ENCODE assay signal across 34 cellular contexts in the genomic region with DNA sequence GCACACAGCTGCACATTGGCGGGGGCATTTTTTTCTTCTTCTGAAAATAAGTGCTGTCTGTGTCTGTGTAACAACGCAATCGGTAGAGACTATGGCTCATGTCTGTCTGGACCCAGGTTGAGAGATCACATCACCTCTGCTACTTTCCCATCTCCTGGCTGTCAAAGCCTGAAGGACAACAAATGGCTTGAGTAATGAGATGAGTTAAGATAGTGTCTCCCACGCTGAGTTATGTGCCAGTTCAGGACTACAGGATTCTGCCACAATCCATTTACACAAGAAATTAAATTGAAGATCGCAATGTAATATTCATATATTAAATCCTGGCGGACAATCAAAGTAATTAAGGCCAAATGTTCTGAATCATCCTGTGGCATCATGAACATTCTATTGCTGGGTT. TPM values are rescaled to one million over a fixed set of nuclear protein-coding genes. Genes with fewer than 3 reads are reported as not detected.
"Had no signal": no experiment of that assay in that cellular context is flagged by ENCODE, and none has a peak within 500 bp of the region (broad histone marks: within the 10 kb centered on the region; RNA-seq: fewer than 3 reads in every experiment).

No MANE protein-coding gene starts in this region.

- H3K4me3 ChIP-seq: adrenal gland, body of pancreas, breast epithelium had no signal

- H3K36me3 ChIP-seq: adrenal gland, brain microvascular endothelial cell, breast epithelium had no signal

- H3K4me1 ChIP-seq: adrenal gland, body of pancreas, breast epithelium had no signal

- H3K27me3 ChIP-seq: body of pancreas, brain microvascular endothelial cell had no signal

- H3K9me3 ChIP-seq: adrenal gland, body of pancreas, breast epithelium had no signal

- H3K27ac ChIP-seq: adrenal gland, body of pancreas, brain microvascular endothelial cell, breast epithelium, VCaP had no signal

- DNase-seq: activated B cell treated with CpG ODN at 0.5 μM for 24 hours; activated CD4-positive, alpha-beta memory T cell treated with anti-CD3 and anti-CD28 coated beads for 36 hours; activated CD4-positive, alpha-beta T cell treated with anti-CD3 and anti-CD28 coated beads for 4 hours; activated CD4-positive, alpha-beta T cell treated with anti-CD3 and anti-CD28 coated beads, Interleukin-2, amount 10 ng/mL, durations not matched to agents 24 days and 14 days; activated CD4-positive, alpha-beta T cell treated with anti-CD3 and anti-CD28 coated beads, Interleukin-2, amount 50 U/mL, for 1 hour; activated CD4-positive, alpha-beta T cell treated with anti-CD3 and anti-CD28 coated beads, Interleukin-2, amount 50 U/mL, for 4 hours; activated CD4-positive, CD25-positive, alpha-beta regulatory T cell treated with anti-CD3 and anti-CD28 coated beads, Interleukin-2, amount 50 U/mL, for 72 hours; activated CD8-positive, alpha-beta memory T cell treated with anti-CD3 and anti-CD28 coated beads, Interleukin-2, amount 50 U/mL, for 4 hours; activated CD8-positive, alpha-beta T cell treated with anti-CD3 and anti-CD28 coated beads for 36 hours; activated effector memory CD4-positive, alpha-beta T cell treated with anti-CD3 and anti-CD28 coated beads, Interleukin-2, amount 50 U/mL, for 16 hours; activated gamma-delta T cell treated with Interleukin-2 at 50 U/mL for 16 hours; activated naive CD4-positive, alpha-beta T cell; activated naive CD4-positive, alpha-beta T cell treated with anti-CD3 and anti-CD28 coated beads for 36 hours; activated naive CD4-positive, alpha-beta T cell treated with anti-CD3 and anti-CD28 coated beads, Interleukin-2, amount 50 U/mL, for 16 hours; activated naive CD8-positive, alpha-beta T cell treated with anti-CD3 and anti-CD28 coated beads for 36 hours; activated T-cell treated with anti-CD3 and anti-CD28 coated beads for 4 hours; activated T-cell treated with anti-CD3 and anti-CD28 coated beads, Interleukin-2, amount 50 U/mL, for 1 hour; activated T-cell treated with anti-CD3 and anti-CD28 coated beads, Interleukin-2, amount 50 U/mL, for 4 hours; activated T-cell treated with anti-CD3 and anti-CD28 coated beads, Interleukin-2, amount 50 U/mL, for 72 hours; adrenal gland; amniotic stem cell; aorta; body of pancreas; brain microvascular endothelial cell; central memory CD4-positive, alpha-beta T cell; T-helper 2 cell; T-helper 9 cell had no signal

RNA-seq across cellular contexts. Expression of a gene that starts 16.5 kb away (rescaled TPM):
- total RNA-seq: activated B cell treated with CpG ODN at 0.5 μM for 24 hours; activated CD4-positive, alpha-beta memory T cell treated with anti-CD3 and anti-CD28 coated beads for 36 hours; activated CD4-positive, alpha-beta T cell treated with anti-CD3 and anti-CD28 coated beads, Interleukin-2, amount 10 ng/mL, durations not matched to agents 24 days and 14 days; activated CD8-positive, alpha-beta memory T cell treated with anti-CD3 and anti-CD28 coated beads for 36 hours; activated CD8-positive, alpha-beta T cell treated with anti-CD3 and anti-CD28 coated beads for 36 hours; activated naive CD4-positive, alpha-beta T cell treated with anti-CD3 and anti-CD28 coated beads for 36 hours; activated naive CD4-positive, alpha-beta T cell treated with anti-CD3 and anti-CD28 coated beads, Interleukin-2, amount 50 U/mL, for 72 hours; activated naive CD8-positive, alpha-beta T cell treated with anti-CD3 and anti-CD28 coated beads for 36 hours; activated T-cell treated with anti-CD3 and anti-CD28 coated beads, Interleukin-2, amount 50 U/mL, for 4 hours; activated T-cell treated with anti-CD3 and anti-CD28 coated beads, Interleukin-2, amount 50 U/mL, for 72 hours; activated T-helper 1 cell treated with anti-CD3 and anti-CD28 coated beads, Interleukin-12 subunit alpha, Interleukin-12 subunit beta, Interleukin-2, Interleukin-4 antibody, amounts not matched to agents 30 ng/mL and 10 ng/mL and 1 ng/mL, durations not matched to agents 14 hours and 24 hours and 36 hours; activated T-helper 17 cell treated with anti-CD3 and anti-CD28 coated beads, Interleukin-2, amount 50 U/mL, for 72 hours; aorta; astrocyte; body of pancreas had no signal
- polyA plus RNA-seq: aorta had no signal
